ENCODE assay signal across 15 cellular contexts in the genomic region with DNA sequence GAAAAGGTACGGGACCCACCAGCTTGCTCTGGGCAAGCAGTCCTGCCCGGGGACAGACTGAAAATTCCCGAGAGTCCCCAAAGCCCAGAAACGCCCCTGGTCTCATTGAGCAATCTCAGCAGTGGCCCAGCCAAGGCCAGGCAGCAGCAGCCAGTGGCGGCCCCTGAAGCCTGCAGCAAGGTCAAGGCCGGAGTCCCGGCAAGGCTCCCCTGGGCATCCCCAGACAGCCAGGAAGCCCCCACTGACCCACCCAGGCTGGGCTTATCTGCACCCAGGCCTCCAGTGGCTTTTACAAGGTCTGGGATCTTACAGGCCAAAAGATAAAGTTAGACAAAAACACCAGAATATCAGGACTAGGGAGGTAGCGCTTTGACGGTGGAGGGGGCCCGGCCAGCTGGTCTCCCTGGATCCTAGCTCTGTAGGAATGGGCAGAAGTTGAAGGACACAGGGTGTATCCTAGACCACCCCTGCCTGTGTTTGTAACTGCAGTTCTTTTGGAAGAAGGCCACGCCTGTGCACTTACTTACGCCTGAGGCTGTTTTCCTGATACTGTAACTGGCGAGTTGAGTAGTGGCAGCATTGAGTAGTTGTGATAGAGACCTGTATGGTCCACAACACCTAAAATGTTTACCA.
"Had no signal": no experiment of that assay in that cellular context is flagged by ENCODE, and none has a peak within 500 bp of the region (broad histone marks: within the 10 kb centered on the region; RNA-seq: fewer than 3 reads in every experiment).

No MANE protein-coding gene starts in this region.

- H3K9me3 ChIP-seq: esophagus muscularis mucosa, gastrocnemius medialis, psoas muscle, thyroid gland, vagina had no signal

- ATAC-seq: gastrocnemius medialis, psoas muscle had no signal

- H3K27ac ChIP-seq: epithelial cell of prostate, esophagus muscularis mucosa, gastrocnemius medialis, psoas muscle, thyroid gland, vagina had no signal

- H3K36me3 ChIP-seq: gastrocnemius medialis had no signal

- H3K4me1 ChIP-seq: esophagus muscularis mucosa, gastrocnemius medialis, psoas muscle, thyroid gland had no signal

- H3K4me3 ChIP-seq: esophagus muscularis mucosa, gastrocnemius medialis, psoas muscle, thyroid gland, vagina had no signal

- DNase-seq: effector memory CD4-positive, alpha-beta T cell; gastrocnemius medialis; glutamatergic neuron; immature natural killer cell; mesendoderm; naive B cell; psoas muscle; retina; small intestine; stimulated activated CD4-positive, alpha-beta T cell treated with anti-CD3 and anti-CD28 coated beads, Interleukin-2, amount 100 ng/mL, for 48 hours; stimulated activated naive CD4-positive, alpha-beta T cell treated with Interleukin-2 at 50 U/mL for 16 hours; thyroid gland had no signal

- H3K27me3 ChIP-seq: esophagus muscularis mucosa, gastrocnemius medialis, thyroid gland, vagina had no signal
